ENCODE assay signal across 8 cellular contexts in the genomic region with DNA sequence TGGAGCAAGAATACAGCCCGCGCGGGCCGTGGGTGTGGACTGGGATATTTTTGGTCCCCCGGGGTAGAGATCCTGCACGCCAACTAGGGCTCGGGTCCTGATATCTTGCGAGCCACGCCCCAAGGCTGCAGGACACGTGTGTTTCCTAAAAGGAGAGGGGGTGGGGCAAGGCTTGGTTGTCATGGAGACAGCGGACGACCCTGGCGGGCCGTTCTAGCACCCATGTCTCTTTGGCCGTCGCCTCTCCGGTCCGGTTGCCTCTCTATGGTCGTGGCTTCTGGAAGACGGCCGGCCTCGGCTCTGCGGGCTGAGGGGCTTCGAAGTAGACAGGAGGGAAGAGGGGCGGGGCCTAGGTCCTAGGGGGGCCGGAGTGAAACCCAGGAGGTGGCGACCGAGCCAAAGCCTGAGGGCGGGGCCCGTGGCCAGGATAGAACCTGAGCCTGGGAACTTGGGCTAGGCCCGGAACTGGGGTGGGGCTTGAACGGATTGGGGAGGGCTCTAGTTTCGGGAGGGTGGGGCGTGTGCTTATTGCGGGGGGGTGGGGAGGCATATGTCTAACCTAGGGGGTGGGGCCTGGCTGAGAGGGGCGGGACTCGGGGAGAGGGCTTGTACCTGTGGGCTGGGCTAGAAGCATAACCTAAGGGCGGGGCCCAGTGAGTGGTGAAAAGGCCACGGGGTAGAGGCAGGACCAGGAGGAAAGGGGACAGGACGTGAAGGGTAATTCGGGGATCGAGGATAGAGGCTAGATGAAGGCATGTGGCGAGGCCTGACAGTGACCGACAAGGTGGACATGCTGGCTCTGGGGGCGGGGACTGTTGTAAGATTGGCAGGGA. TPM values are rescaled to one million over a fixed set of nuclear protein-coding genes. Genes with fewer than 3 reads are reported as not detected.
A peak's percentile ranks its signal among the peaks of the same experiment; 100 is the strongest.
DNase-seq lines count a peak whose midpoint lies in the region; ATAC-seq and TF ChIP-seq lines count a peak whose summit lies in the region.

No MANE protein-coding gene starts in this region.

- peaks cover 4% of the 10 kb centered on the region for H3K4me1 ChIP-seq in ES-I3 (ENCODE audit: insufficient read depth, low read length)
- H3K4me1 ChIP-seq in MM.1S (ENCODE audit: low read length), result 0 out of 2 replicates have a peak, but pooled peaks cover 4% of the 10 kb centered on the region
- H3K4me1 ChIP-seq in ovary (ENCODE audit: insufficient read depth), result peaks cover 12% of the 10 kb centered on the region
- peaks cover 12% of the 10 kb centered on the region for H3K4me1 ChIP-seq in thymus (ENCODE audit: control insufficient read depth, insufficient read depth, low read length)

- peak overlapping the region; percentile 90 for H3K27ac Mint-ChIP-seq in activated naive CD8-positive, alpha-beta T cell

- H3F3A ChIP-seq in MM.1S (ENCODE audit: insufficient read depth, low read length), result no peaks in the 10 kb centered on the region

- TF ChIP-seq POLR2A in ovary (IDR thresholded peaks at IDR 0.05), result peak; percentile 43

- no peaks in the 10 kb centered on the region for H3K79me2 ChIP-seq in MM.1S (ENCODE audit: low read length)

- no peaks in the 10 kb centered on the region for H3K36me3 Mint-ChIP-seq in activated naive CD8-positive, alpha-beta T cell

- no peak for TF ChIP-seq CTCF in MM.1S (IDR thresholded peaks at IDR 0.05; ENCODE audit: low read length)
- no peak for TF ChIP-seq CTCF in ovary (IDR thresholded peaks at IDR 0.05)

- DNase-seq in H7 (peak; percentile 95), MM.1S (peak; percentile 83), head of caudate nucleus (peak; percentile 61 to 97 (median 87)), ovary (peak; percentile 98 to 99 (median 99))

- H3K4me3 ChIP-seq in H7 (ENCODE audit: insufficient read depth, low read depth, low read length) (peak overlapping the region; percentile 58), MM.1S (ENCODE audit: low read length) (peak overlapping the region; percentile 57), ovary (peak overlapping the region; percentile 90), thymus (ENCODE audit: low read length) (peak overlapping the region; percentile 58)

- peak overlapping the region; percentile 58 for H3K4me2 ChIP-seq in MM.1S (ENCODE audit: low read depth, low read length)

- peak overlapping the region; percentile 52 for H2AFZ ChIP-seq in MM.1S (ENCODE audit: low read length)

- H3K27ac ChIP-seq in MM.1S (ENCODE audit: low read length) (no peak overlapping the region), ovary (peak overlapping the region; percentile 83 to 86), thymus (ENCODE audit: low read depth) (peak overlapping the region; percentile 81)

- no peaks in the 10 kb centered on the region for H3K9me2 ChIP-seq in MM.1S (replicated peaks; ENCODE audit: insufficient read depth, low read length)

- peak overlapping the region; percentile 84 for H3K9ac ChIP-seq in ES-I3 (ENCODE audit: low read depth, low read length)
- H3K9ac ChIP-seq in MM.1S (ENCODE audit: low read length), result no peak overlapping the region; the same call in 1 of the 2 replicates

- no peaks in the 10 kb centered on the region for H3K27me3 Mint-ChIP-seq in activated naive CD8-positive, alpha-beta T cell

- no peaks in the 10 kb centered on the region for H4K20me1 ChIP-seq in MM.1S (ENCODE audit: insufficient read depth, low read length)

- peak overlapping the region; percentile 99 for H3K4me3 Mint-ChIP-seq in activated naive CD8-positive, alpha-beta T cell

- H3K9me3 Mint-ChIP-seq in activated naive CD8-positive, alpha-beta T cell (ENCODE audit: low read depth), result no peaks in the 10 kb centered on the region

- ATAC-seq in SK-N-SH treated with all-trans-retinoic acid at 6 μM for 48 hours, result peak; percentile 77

- intact Hi-C loops in head of caudate nucleus (cut with DNase I) (loop anchor here (5.0 kb wide), 1 partner anchor 43 kb away; a partner anchor contains a TSS), ovary (cut with DNase I) (loop anchor here (5.0 to 10.0 kb wide), 6 partner anchors 43 to 125 kb away; a partner anchor contains a TSS)

- WGBS in ovary, 3 donors, result 0 to 1% (median 1%) methylated on average over 41 to 45 of the region's 45 CpGs
- WGBS in thymus, result 2% methylated on average over 45 of the region's 45 CpGs

- H3K36me3 ChIP-seq in ES-I3 (ENCODE audit: insufficient read depth, low read length), result no peaks in the 10 kb centered on the region
- H3K36me3 ChIP-seq in H7 (replicated peaks; ENCODE audit: control insufficient read depth, insufficient read depth, low read length), result no peaks in the 10 kb centered on the region
- no peaks in the 10 kb centered on the region for H3K36me3 ChIP-seq in MM.1S (replicated peaks; ENCODE audit: insufficient read depth, low read length)
- H3K36me3 ChIP-seq in ovary, result no peaks in the 10 kb centered on the region
- H3K36me3 ChIP-seq in thymus (ENCODE audit: control insufficient read depth, insufficient read depth), result no peaks in the 10 kb centered on the region

- H3K4me1 Mint-ChIP-seq in activated naive CD8-positive, alpha-beta T cell (ENCODE audit: low read depth), result peaks cover 32% of the 10 kb centered on the region

- H3K27me3 ChIP-seq in H7 (ENCODE audit: control insufficient read depth, insufficient read depth, low read length) (peaks cover 16% of the 10 kb centered on the region), MM.1S (replicated peaks; ENCODE audit: insufficient read depth, low read length) (peaks cover 35% of the 10 kb centered on the region), ovary (no peaks in the 10 kb centered on the region), thymus (ENCODE audit: control insufficient read depth, insufficient read depth) (peaks cover 2% of the 10 kb centered on the region)

- H3K9me3 ChIP-seq in ES-I3 (ENCODE audit: control insufficient read depth, insufficient read depth, low read length) (no peaks in the 10 kb centered on the region), MM.1S (replicated peaks; ENCODE audit: insufficient read depth, low read length) (no peaks in the 10 kb centered on the region), ovary (no peaks in the 10 kb centered on the region), thymus (ENCODE audit: control insufficient read depth) (no peaks in the 10 kb centered on the region)

- peak; percentile 15 for TF ChIP-seq EP300 in ovary (IDR thresholded peaks at IDR 0.05)

TF ChIP-seq in SK-N-SH treated with all-trans-retinoic acid at 6 μM for 48 hours, 23 proteins besides CTCF, POLR2A, EP300 and RAD21:
- no peak for TF ChIP-seq ARNTL (CRISPR knock-in tag; IDR thresholded peaks at IDR 0.05; ENCODE audit: borderline replicate concordance, low read depth)
TF ChIP-seq in SK-N-SH treated with all-trans-retinoic acid at 6 μM for 48 hours: peak in this region for 0.

RNA-seq across cellular contexts. Expression of a gene that starts 0.7 kb away (rescaled TPM):
- total RNA-seq in H7 (2014; rRNA removed; shearing (Covaris generic)), result 5.3 and 8.6 TPM in 2 replicates
- total RNA-seq in ovary, result 10 to 100 TPM; 27.3 to 43.1 (median 37.8) TPM
- polyA plus RNA-seq in ovary (10 to 100 TPM in 1 of 2 donors, 1 to 10 TPM in 1; 4.6 to 42.3 TPM), thymus (11.9 TPM)

RNA-seq across cellular contexts. Expression of a gene that starts 8.9 kb away (rescaled TPM):
- not detected in 2 replicates for total RNA-seq in H7 (2014; rRNA removed; shearing (Covaris generic))
- not detected for total RNA-seq in ovary
- polyA plus RNA-seq in ovary, result under 1 TPM in 1 of 2 donors, not detected in 1; 0.11 TPM
- polyA plus RNA-seq in thymus, result not detected

RNA-seq across cellular contexts. Expression of a gene that starts 21.1 kb away (rescaled TPM):
- total RNA-seq in H7 (2014; rRNA removed; shearing (Covaris generic)), result not detected in 2 replicates
- 10 to 100 TPM in 2 of 7 donors, 1 to 10 TPM in 5; 1.4 to 14.1 (median 7.5) TPM for total RNA-seq in ovary
- polyA plus RNA-seq in ovary (1 to 10 TPM; 2.5 to 3.2 TPM), thymus (3.2 TPM)

RNA-seq across cellular contexts. Expression of a gene that starts 41.9 kb away (rescaled TPM):
- 71.0 and 73.6 TPM in 2 replicates for total RNA-seq in H7 (2014; rRNA removed; shearing (Covaris generic))
- 10 to 100 TPM; 43.9 to 93.0 (median 73.9) TPM for total RNA-seq in ovary
- polyA plus RNA-seq in ovary (10 to 100 TPM; 11.0 to 72.3 TPM), thymus (73.5 TPM)

RNA-seq across cellular contexts. Expression of a gene that starts 49.7 kb away (rescaled TPM):
- 75.1 and 91.4 TPM in 2 replicates for total RNA-seq in H7 (2014; rRNA removed; shearing (Covaris generic))
- 10 to 100 TPM; 54.4 to 90.4 (median 81.4) TPM for total RNA-seq in ovary
- 10 to 100 TPM in 1 of 2 donors, 1 to 10 TPM in 1; 7.6 to 77.8 TPM for polyA plus RNA-seq in ovary
- polyA plus RNA-seq in thymus, result 56.8 TPM
